1 cellular context compared by ENCODE assay signal in the genomic region with DNA sequence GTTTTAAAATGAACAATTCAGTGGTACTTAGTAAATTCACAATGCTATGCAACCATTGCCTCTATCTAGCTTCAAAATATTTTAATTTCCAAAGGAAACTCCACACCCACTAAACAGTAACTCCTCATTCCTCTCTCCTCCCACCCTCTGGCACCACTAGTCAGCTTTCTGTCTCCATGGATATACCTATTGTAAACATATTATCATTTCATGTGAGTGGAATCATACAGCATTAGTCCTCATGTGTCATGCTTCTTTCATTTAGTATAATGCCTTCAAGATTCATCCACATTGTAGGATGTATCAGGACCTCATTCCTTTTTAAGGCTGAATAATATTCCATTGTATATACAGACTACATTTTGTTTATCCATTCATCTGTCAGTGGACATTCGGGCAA.
TF ChIP-seq lines count a peak whose summit lies in the region.

No MANE protein-coding gene starts in this region.

TF ChIP-seq in H1, 55 proteins besides CTCF, POLR2A, EP300 and RAD21:
- TF ChIP-seq BRCA1 (IDR thresholded peaks at IDR 0.05; ENCODE audit: low read depth, low read length) (no peak), EGR1 (IDR thresholded peaks at IDR 0.05; ENCODE audit: borderline replicate concordance, low read depth, low read length) (no peak), TAF7 (optimal IDR thresholded peaks at IDR 0.05; ENCODE audit: borderline replicate concordance, low read depth, low read length) (no peak), HDAC2 (IDR thresholded peaks at IDR 0.05; ENCODE audit: borderline replicate concordance in 1 of 2, low read depth in 2 of 2, low read length in 2 of 2) (no peak), BCL11A (IDR thresholded peaks at IDR 0.05; ENCODE audit: low read depth in 2 of 2, low read length in 2 of 2) (no peak), TCF12 (IDR thresholded peaks at IDR 0.05; ENCODE audit: low read depth, low read length) (no peak), CHD2 (IDR thresholded peaks at IDR 0.05; ENCODE audit: low read length) (no peak), SP2 (IDR thresholded peaks at IDR 0.05; ENCODE audit: low read length) (no peak), KDM5A (IDR thresholded peaks at IDR 0.05; ENCODE audit: low read length) (no peak), ZNF274 (IDR thresholded peaks at IDR 0.05; ENCODE audit: borderline replicate concordance, extremely low read depth, low read length) (no peak), SIX5 (IDR thresholded peaks at IDR 0.05; ENCODE audit: low read depth, low read length) (no peak), CREB1 (IDR thresholded peaks at IDR 0.05) (no peak), TBP (IDR thresholded peaks at IDR 0.05; ENCODE audit: low read depth, low read length) (no peak), CBX8 (IDR thresholded peaks at IDR 0.05; ENCODE audit: borderline replicate concordance, low read depth, low read length) (no peak), HDAC6 (IDR thresholded peaks at IDR 0.05; ENCODE audit: low read depth, low read length) (no peak), EZH2 (IDR thresholded peaks at IDR 0.05; ENCODE audit: low read depth, low read length, severe bottlenecking) (no peak)
- TF ChIP-seq, protein P1, sequence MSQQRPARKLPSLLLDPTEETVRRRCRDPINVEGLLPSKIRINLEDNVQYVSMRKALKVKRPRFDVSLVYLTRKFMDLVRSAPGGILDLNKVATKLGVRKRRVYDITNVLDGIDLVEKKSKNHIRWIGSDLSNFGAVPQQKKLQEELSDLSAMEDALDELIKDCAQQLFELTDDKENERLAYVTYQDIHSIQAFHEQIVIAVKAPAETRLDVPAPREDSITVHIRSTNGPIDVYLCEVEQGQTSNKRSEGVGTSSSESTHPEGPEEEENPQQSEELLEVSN (IDR thresholded peaks at IDR 0.05), result no peak
- TF ChIP-seq, protein P2, sequence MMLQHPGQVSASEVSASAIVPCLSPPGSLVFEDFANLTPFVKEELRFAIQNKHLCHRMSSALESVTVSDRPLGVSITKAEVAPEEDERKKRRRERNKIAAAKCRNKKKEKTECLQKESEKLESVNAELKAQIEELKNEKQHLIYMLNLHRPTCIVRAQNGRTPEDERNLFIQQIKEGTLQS (IDR thresholded peaks at IDR 0.05; ENCODE audit: insufficient read depth, low read depth, low read length), result no peak
- TF ChIP-seq, protein P3, sequence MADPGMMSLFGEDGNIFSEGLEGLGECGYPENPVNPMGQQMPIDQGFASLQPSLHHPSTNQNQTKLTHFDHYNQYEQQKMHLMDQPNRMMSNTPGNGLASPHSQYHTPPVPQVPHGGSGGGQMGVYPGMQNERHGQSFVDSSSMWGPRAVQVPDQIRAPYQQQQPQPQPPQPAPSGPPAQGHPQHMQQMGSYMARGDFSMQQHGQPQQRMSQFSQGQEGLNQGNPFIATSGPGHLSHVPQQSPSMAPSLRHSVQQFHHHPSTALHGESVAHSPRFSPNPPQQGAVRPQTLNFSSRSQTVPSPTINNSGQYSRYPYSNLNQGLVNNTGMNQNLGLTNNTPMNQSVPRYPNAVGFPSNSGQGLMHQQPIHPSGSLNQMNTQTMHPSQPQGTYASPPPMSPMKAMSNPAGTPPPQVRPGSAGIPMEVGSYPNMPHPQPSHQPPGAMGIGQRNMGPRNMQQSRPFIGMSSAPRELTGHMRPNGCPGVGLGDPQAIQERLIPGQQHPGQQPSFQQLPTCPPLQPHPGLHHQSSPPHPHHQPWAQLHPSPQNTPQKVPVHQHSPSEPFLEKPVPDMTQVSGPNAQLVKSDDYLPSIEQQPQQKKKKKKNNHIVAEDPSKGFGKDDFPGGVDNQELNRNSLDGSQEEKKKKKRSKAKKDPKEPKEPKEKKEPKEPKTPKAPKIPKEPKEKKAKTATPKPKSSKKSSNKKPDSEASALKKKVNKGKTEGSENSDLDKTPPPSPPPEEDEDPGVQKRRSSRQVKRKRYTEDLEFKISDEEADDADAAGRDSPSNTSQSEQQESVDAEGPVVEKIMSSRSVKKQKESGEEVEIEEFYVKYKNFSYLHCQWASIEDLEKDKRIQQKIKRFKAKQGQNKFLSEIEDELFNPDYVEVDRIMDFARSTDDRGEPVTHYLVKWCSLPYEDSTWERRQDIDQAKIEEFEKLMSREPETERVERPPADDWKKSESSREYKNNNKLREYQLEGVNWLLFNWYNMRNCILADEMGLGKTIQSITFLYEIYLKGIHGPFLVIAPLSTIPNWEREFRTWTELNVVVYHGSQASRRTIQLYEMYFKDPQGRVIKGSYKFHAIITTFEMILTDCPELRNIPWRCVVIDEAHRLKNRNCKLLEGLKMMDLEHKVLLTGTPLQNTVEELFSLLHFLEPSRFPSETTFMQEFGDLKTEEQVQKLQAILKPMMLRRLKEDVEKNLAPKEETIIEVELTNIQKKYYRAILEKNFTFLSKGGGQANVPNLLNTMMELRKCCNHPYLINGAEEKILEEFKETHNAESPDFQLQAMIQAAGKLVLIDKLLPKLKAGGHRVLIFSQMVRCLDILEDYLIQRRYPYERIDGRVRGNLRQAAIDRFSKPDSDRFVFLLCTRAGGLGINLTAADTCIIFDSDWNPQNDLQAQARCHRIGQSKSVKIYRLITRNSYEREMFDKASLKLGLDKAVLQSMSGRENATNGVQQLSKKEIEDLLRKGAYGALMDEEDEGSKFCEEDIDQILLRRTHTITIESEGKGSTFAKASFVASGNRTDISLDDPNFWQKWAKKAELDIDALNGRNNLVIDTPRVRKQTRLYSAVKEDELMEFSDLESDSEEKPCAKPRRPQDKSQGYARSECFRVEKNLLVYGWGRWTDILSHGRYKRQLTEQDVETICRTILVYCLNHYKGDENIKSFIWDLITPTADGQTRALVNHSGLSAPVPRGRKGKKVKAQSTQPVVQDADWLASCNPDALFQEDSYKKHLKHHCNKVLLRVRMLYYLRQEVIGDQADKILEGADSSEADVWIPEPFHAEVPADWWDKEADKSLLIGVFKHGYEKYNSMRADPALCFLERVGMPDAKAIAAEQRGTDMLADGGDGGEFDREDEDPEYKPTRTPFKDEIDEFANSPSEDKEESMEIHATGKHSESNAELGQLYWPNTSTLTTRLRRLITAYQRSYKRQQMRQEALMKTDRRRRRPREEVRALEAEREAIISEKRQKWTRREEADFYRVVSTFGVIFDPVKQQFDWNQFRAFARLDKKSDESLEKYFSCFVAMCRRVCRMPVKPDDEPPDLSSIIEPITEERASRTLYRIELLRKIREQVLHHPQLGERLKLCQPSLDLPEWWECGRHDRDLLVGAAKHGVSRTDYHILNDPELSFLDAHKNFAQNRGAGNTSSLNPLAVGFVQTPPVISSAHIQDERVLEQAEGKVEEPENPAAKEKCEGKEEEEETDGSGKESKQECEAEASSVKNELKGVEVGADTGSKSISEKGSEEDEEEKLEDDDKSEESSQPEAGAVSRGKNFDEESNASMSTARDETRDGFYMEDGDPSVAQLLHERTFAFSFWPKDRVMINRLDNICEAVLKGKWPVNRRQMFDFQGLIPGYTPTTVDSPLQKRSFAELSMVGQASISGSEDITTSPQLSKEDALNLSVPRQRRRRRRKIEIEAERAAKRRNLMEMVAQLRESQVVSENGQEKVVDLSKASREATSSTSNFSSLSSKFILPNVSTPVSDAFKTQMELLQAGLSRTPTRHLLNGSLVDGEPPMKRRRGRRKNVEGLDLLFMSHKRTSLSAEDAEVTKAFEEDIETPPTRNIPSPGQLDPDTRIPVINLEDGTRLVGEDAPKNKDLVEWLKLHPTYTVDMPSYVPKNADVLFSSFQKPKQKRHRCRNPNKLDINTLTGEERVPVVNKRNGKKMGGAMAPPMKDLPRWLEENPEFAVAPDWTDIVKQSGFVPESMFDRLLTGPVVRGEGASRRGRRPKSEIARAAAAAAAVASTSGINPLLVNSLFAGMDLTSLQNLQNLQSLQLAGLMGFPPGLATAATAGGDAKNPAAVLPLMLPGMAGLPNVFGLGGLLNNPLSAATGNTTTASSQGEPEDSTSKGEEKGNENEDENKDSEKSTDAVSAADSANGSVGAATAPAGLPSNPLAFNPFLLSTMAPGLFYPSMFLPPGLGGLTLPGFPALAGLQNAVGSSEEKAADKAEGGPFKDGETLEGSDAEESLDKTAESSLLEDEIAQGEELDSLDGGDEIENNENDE (IDR thresholded peaks at IDR 0.05; ENCODE audit: insufficient replicate concordance, low read length), result no peak
TF ChIP-seq in H1: peak in this region for 0.
